2 cellular contexts compared by ENCODE assay signal in the genomic region with DNA sequence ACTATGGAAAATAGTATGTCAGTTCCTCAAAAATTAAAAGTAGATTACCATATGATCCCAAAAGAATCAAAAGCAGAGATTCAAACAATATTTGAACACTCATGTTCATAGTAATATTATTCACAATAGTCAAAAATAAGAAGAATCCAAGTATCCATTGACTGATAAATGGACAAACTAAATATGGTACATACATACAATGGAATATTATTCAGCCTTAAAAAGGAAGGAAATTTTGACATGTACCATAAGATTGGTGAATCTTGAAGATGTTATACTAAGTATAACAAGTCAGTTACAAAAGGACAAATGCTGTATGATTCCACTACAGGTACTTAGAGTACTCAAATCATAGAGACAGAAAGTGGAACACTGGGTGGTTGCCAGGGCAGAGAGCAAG.
TF ChIP-seq lines count a peak whose summit lies in the region.

No MANE protein-coding gene starts in this region.

TF ChIP-seq in SK-N-SH treated with all-trans-retinoic acid at 6 μM for 48 hours, 23 proteins besides CTCF, POLR2A, EP300 and RAD21:
- TF ChIP-seq, protein P1, sequence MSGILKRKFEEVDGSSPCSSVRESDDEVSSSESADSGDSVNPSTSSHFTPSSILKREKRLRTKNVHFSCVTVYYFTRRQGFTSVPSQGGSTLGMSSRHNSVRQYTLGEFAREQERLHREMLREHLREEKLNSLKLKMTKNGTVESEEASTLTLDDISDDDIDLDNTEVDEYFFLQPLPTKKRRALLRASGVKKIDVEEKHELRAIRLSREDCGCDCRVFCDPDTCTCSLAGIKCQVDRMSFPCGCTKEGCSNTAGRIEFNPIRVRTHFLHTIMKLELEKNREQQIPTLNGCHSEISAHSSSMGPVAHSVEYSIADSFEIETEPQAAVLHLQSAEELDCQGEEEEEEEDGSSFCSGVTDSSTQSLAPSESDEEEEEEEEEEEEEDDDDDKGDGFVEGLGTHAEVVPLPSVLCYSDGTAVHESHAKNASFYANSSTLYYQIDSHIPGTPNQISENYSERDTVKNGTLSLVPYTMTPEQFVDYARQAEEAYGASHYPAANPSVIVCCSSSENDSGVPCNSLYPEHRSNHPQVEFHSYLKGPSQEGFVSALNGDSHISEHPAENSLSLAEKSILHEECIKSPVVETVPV (CRISPR knock-in tag; IDR thresholded peaks at IDR 0.05): no peak
- TF ChIP-seq ZNF8 (CRISPR knock-in tag; IDR thresholded peaks at IDR 0.05): peak; percentile 90
- TF ChIP-seq, protein P2, sequence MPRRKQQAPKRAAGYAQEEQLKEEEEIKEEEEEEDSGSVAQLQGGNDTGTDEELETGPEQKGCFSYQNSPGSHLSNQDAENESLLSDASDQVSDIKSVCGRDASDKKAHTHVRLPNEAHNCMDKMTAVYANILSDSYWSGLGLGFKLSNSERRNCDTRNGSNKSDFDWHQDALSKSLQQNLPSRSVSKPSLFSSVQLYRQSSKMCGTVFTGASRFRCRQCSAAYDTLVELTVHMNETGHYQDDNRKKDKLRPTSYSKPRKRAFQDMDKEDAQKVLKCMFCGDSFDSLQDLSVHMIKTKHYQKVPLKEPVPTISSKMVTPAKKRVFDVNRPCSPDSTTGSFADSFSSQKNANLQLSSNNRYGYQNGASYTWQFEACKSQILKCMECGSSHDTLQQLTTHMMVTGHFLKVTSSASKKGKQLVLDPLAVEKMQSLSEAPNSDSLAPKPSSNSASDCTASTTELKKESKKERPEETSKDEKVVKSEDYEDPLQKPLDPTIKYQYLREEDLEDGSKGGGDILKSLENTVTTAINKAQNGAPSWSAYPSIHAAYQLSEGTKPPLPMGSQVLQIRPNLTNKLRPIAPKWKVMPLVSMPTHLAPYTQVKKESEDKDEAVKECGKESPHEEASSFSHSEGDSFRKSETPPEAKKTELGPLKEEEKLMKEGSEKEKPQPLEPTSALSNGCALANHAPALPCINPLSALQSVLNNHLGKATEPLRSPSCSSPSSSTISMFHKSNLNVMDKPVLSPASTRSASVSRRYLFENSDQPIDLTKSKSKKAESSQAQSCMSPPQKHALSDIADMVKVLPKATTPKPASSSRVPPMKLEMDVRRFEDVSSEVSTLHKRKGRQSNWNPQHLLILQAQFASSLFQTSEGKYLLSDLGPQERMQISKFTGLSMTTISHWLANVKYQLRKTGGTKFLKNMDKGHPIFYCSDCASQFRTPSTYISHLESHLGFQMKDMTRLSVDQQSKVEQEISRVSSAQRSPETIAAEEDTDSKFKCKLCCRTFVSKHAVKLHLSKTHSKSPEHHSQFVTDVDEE (CRISPR knock-in tag; IDR thresholded peaks at IDR 0.05): no peak
- no peak for TF ChIP-seq TCF4 (CRISPR knock-in tag; IDR thresholded peaks at IDR 0.05; ENCODE audit: borderline replicate concordance)
TF ChIP-seq in SK-N-SH treated with all-trans-retinoic acid at 6 μM for 48 hours: peak in this region for 1.

TF ChIP-seq in SK-N-SH, 30 proteins besides CTCF, POLR2A, EP300 and RAD21 (continued from another document):
- TF ChIP-seq FOSL2 (IDR thresholded peaks at IDR 0.05; ENCODE audit: borderline replicate concordance, low read depth) (no peak), MEF2A (IDR thresholded peaks at IDR 0.05; ENCODE audit: borderline replicate concordance, low read depth) (no peak), TCF12 (IDR thresholded peaks at IDR 0.05) (no peak), GATA2 (CRISPR knock-in tag; IDR thresholded peaks at IDR 0.05) (no peak), EZH2phosphoT487 (IDR thresholded peaks at IDR 0.05; ENCODE audit: borderline replicate concordance, low read depth) (no peak), JUND (IDR thresholded peaks at IDR 0.05) (no peak), CHD2 (IDR thresholded peaks at IDR 0.05; ENCODE audit: low read length, partially characterized antibody) (no peak), TEAD4 (IDR thresholded peaks at IDR 0.05; ENCODE audit: borderline replicate concordance, insufficient read depth) (no peak), NRF1 (IDR thresholded peaks at IDR 0.05; ENCODE audit: low read depth, low read length) (no peak), RCOR1 (IDR thresholded peaks at IDR 0.05; ENCODE audit: low read length) (no peak), RFX5 (IDR thresholded peaks at IDR 0.05; ENCODE audit: low read length) (no peak), MXI1 (IDR thresholded peaks at IDR 0.05; ENCODE audit: low read depth, low read length) (no peak), GABPA (IDR thresholded peaks at IDR 0.05; ENCODE audit: low read depth) (no peak)
- TF ChIP-seq, protein P3, sequence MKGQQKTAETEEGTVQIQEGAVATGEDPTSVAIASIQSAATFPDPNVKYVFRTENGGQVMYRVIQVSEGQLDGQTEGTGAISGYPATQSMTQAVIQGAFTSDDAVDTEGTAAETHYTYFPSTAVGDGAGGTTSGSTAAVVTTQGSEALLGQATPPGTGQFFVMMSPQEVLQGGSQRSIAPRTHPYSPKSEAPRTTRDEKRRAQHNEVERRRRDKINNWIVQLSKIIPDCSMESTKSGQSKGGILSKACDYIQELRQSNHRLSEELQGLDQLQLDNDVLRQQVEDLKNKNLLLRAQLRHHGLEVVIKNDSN (IDR thresholded peaks at IDR 0.05; ENCODE audit: borderline replicate concordance, low read depth): no peak
- TF ChIP-seq, protein P4, sequence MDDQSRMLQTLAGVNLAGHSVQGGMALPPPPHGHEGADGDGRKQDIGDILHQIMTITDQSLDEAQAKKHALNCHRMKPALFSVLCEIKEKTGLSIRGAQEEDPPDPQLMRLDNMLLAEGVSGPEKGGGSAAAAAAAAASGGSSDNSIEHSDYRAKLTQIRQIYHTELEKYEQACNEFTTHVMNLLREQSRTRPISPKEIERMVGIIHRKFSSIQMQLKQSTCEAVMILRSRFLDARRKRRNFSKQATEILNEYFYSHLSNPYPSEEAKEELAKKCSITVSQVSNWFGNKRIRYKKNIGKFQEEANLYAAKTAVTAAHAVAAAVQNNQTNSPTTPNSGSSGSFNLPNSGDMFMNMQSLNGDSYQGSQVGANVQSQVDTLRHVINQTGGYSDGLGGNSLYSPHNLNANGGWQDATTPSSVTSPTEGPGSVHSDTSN (IDR thresholded peaks at IDR 0.05): no peak
- TF ChIP-seq, protein P5, sequence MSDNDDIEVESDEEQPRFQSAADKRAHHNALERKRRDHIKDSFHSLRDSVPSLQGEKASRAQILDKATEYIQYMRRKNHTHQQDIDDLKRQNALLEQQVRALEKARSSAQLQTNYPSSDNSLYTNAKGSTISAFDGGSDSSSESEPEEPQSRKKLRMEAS (IDR thresholded peaks at IDR 0.05; ENCODE audit: low read depth): no peak
- TF ChIP-seq, protein P6, sequence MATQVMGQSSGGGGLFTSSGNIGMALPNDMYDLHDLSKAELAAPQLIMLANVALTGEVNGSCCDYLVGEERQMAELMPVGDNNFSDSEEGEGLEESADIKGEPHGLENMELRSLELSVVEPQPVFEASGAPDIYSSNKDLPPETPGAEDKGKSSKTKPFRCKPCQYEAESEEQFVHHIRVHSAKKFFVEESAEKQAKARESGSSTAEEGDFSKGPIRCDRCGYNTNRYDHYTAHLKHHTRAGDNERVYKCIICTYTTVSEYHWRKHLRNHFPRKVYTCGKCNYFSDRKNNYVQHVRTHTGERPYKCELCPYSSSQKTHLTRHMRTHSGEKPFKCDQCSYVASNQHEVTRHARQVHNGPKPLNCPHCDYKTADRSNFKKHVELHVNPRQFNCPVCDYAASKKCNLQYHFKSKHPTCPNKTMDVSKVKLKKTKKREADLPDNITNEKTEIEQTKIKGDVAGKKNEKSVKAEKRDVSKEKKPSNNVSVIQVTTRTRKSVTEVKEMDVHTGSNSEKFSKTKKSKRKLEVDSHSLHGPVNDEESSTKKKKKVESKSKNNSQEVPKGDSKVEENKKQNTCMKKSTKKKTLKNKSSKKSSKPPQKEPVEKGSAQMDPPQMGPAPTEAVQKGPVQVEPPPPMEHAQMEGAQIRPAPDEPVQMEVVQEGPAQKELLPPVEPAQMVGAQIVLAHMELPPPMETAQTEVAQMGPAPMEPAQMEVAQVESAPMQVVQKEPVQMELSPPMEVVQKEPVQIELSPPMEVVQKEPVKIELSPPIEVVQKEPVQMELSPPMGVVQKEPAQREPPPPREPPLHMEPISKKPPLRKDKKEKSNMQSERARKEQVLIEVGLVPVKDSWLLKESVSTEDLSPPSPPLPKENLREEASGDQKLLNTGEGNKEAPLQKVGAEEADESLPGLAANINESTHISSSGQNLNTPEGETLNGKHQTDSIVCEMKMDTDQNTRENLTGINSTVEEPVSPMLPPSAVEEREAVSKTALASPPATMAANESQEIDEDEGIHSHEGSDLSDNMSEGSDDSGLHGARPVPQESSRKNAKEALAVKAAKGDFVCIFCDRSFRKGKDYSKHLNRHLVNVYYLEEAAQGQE (IDR thresholded peaks at IDR 0.05; ENCODE audit: low read depth, low read length): no peak
